30 cellular contexts compared by ENCODE assay signal in genomic region chr4:117455088-117455487, GRCh38.
"Had no signal": no experiment of that assay in that cellular context is flagged by ENCODE, and none has a peak within 500 bp of the region (broad histone marks: within the 10 kb centered on the region; RNA-seq: fewer than 3 reads in every experiment).

No MANE protein-coding gene starts in this region.

- H3K27me3 Mint-ChIP-seq: activated CD4-positive, alpha-beta T cell treated with anti-CD3 and anti-CD28 coated beads, Interleukin-2, amount 10 ng/mL, durations not matched to agents 24 days and 14 days; activated naive CD8-positive, alpha-beta T cell; activated naive CD8-positive, alpha-beta T cell treated with anti-CD3 and anti-CD28 coated beads, Interleukin-2, amount 50 U/mL, for 24 hours; central memory CD8-positive, alpha-beta T cell had no signal

- H3K9me3 Mint-ChIP-seq: activated CD4-positive, alpha-beta T cell treated with anti-CD3 and anti-CD28 coated beads, Interleukin-2, amount 10 ng/mL, durations not matched to agents 24 days and 14 days; activated T-helper 1 cell treated with anti-CD3 and anti-CD28 coated beads, Interleukin-12 subunit alpha, Interleukin-12 subunit beta, Interleukin-2, Interleukin-4 antibody, amounts not matched to agents 30 ng/mL and 10 ng/mL and 1 ng/mL, durations not matched to agents 14 hours and 24 hours and 36 hours; T-helper 1 cell treated with Interleukin-12 subunit alpha and Interleukin-12 subunit beta and Interleukin-4 antibody, amounts not matched to agents 30 μg/mL and 1 μg/mL, for 36 hours; T-helper 2 cell treated with Interferon-gamma antibody and Interleukin-4, amounts not matched to agents 5 μg/mL and 100 μg/mL, for 36 hours had no signal

- H3K4me3 ChIP-seq: cardiac muscle cell, K562, Peyer's patch, SJSA1 had no signal

- H3K4me1 Mint-ChIP-seq: activated CD4-positive, alpha-beta T cell treated with anti-CD3 and anti-CD28 coated beads, Interleukin-2, amount 10 ng/mL, durations not matched to agents 24 days and 14 days; activated naive CD8-positive, alpha-beta T cell treated with anti-CD3 and anti-CD28 coated beads, Interleukin-2, amount 50 U/mL, for 24 hours; central memory CD8-positive, alpha-beta T cell had no signal

- DNase-seq: activated CD4-positive, alpha-beta T cell treated with anti-CD3 and anti-CD28 coated beads, Interleukin-2, amount 10 ng/mL, durations not matched to agents 24 days and 14 days; activated CD4-positive, alpha-beta T cell treated with anti-CD3 and anti-CD28 coated beads, Interleukin-2, amount 50 U/mL, for 48 hours; activated CD8-positive, alpha-beta T cell treated with anti-CD3 and anti-CD28 coated beads, Interleukin-2, amount 10 ng/mL, durations not matched to agents 7 days and 5 days; activated gamma-delta T cell treated with Interleukin-2 at 50 U/mL for 16 hours; activated naive CD4-positive, alpha-beta T cell treated with anti-CD3 and anti-CD28 coated beads for 36 hours; activated naive CD8-positive, alpha-beta T cell treated with anti-CD3 and anti-CD28 coated beads, Interleukin-2, amount 50 U/mL, for 24 hours; activated T-cell treated with anti-CD3 and anti-CD28 coated beads, Interleukin-2, amount 50 U/mL, for 4 hours; anterior cingulate cortex; NCI-H1092 treated with DMSO at 0.1 percent for 48 hours; NCI-H146; NCI-H187; NCI-H2029 treated with DMSO at 0.1 percent for 48 hours; NCI-H2107; NCI-H2171; NCI-H510A; NCI-H526; NK-92 treated with Interleukin-12 subunit alpha and Interleukin-12 subunit beta, amount 100 ng/mL, for 24 hours; PC-3; Peyer's patch; RPMI8226; SHP77 treated with DMSO at 0.1 percent for 48 hours; SK-N-SH had no signal

- H3K36me3 ChIP-seq: cardiac muscle cell, Peyer's patch, SJSA1 had no signal

- ATAC-seq: activated CD8-positive, alpha-beta T cell treated with anti-CD3 and anti-CD28 coated beads, Interleukin-2, amount 10 ng/mL, durations not matched to agents 7 days and 5 days; activated naive CD8-positive, alpha-beta T cell treated with anti-CD3 and anti-CD28 coated beads, Interleukin-2, amount 50 U/mL, for 24 hours; activated T-cell treated with anti-CD3 and anti-CD28 coated beads, Interleukin-2, amount 50 U/mL, for 4 hours; K562; PC-3 had no signal

- H3K27me3 ChIP-seq: cardiac muscle cell, Peyer's patch, SJSA1 had no signal

- H3K36me3 Mint-ChIP-seq: activated naive CD8-positive, alpha-beta T cell had no signal

- H3K4me1 ChIP-seq: Peyer's patch, SJSA1 had no signal

- H3K4me3 Mint-ChIP-seq: activated CD4-positive, alpha-beta T cell treated with anti-CD3 and anti-CD28 coated beads, Interleukin-2, amount 10 ng/mL, durations not matched to agents 24 days and 14 days; activated CD8-positive, alpha-beta T cell treated with anti-CD3 and anti-CD28 coated beads, Interleukin-2, amount 10 ng/mL, durations not matched to agents 7 days and 5 days; activated naive CD4-positive, alpha-beta T cell treated with anti-CD3 and anti-CD28 coated beads for 36 hours; activated naive CD8-positive, alpha-beta T cell; activated naive CD8-positive, alpha-beta T cell treated with anti-CD3 and anti-CD28 coated beads, Interleukin-2, amount 50 U/mL, for 24 hours; activated T-cell treated with anti-CD3 and anti-CD28 coated beads, Interleukin-2, amount 50 U/mL, for 4 hours; activated T-helper 1 cell treated with anti-CD3 and anti-CD28 coated beads, Interleukin-12 subunit alpha, Interleukin-12 subunit beta, Interleukin-2, Interleukin-4 antibody, amounts not matched to agents 30 ng/mL and 10 ng/mL and 1 ng/mL, durations not matched to agents 14 hours and 24 hours and 36 hours; central memory CD8-positive, alpha-beta T cell; T-helper 1 cell treated with Interleukin-12 subunit alpha and Interleukin-12 subunit beta and Interleukin-4 antibody, amounts not matched to agents 30 μg/mL and 1 μg/mL, for 36 hours; T-helper 2 cell treated with Interferon-gamma antibody and Interleukin-4, amounts not matched to agents 5 μg/mL and 100 μg/mL, for 36 hours had no signal

- H3K27ac Mint-ChIP-seq: activated CD4-positive, alpha-beta T cell treated with anti-CD3 and anti-CD28 coated beads, Interleukin-2, amount 10 ng/mL, durations not matched to agents 24 days and 14 days; activated CD8-positive, alpha-beta T cell treated with anti-CD3 and anti-CD28 coated beads, Interleukin-2, amount 10 ng/mL, durations not matched to agents 7 days and 5 days; activated naive CD4-positive, alpha-beta T cell treated with anti-CD3 and anti-CD28 coated beads for 36 hours; activated naive CD8-positive, alpha-beta T cell; activated naive CD8-positive, alpha-beta T cell treated with anti-CD3 and anti-CD28 coated beads, Interleukin-2, amount 50 U/mL, for 24 hours; activated T-helper 1 cell treated with anti-CD3 and anti-CD28 coated beads, Interleukin-12 subunit alpha, Interleukin-12 subunit beta, Interleukin-2, Interleukin-4 antibody, amounts not matched to agents 30 ng/mL and 10 ng/mL and 1 ng/mL, durations not matched to agents 14 hours and 24 hours and 36 hours; T-helper 1 cell treated with Interleukin-12 subunit alpha and Interleukin-12 subunit beta and Interleukin-4 antibody, amounts not matched to agents 30 μg/mL and 1 μg/mL, for 36 hours; T-helper 2 cell treated with Interferon-gamma antibody and Interleukin-4, amounts not matched to agents 5 μg/mL and 100 μg/mL, for 36 hours had no signal

- H3K9me3 ChIP-seq: SJSA1, SK-N-SH had no signal

- H3K27ac ChIP-seq: cardiac muscle cell, Peyer's patch, SJSA1 had no signal
